In genomic region chr21:28714795-28715464, GRCh38 we compare ENCODE assay signal across 22 cellular contexts.
A peak's percentile ranks its signal among the peaks of the same experiment; 100 is the strongest.
DNase-seq lines count a peak whose midpoint lies in the region; ATAC-seq, FAIRE-seq and TF ChIP-seq lines count a peak whose summit lies in the region.
"Had no signal": no experiment of that assay in that cellular context is flagged by ENCODE, and none has a peak within 500 bp of the region (broad histone marks: within the 10 kb centered on the region; RNA-seq: fewer than 3 reads in every experiment).

No MANE protein-coding gene starts in this region.

- no peak overlapping the region for H2AFZ ChIP-seq in SK-N-SH (ENCODE audit: low read depth)
- H2AFZ ChIP-seq: parathyroid adenoma had no signal

- H3K4me1 ChIP-seq in SK-N-SH (ENCODE audit: control insufficient read depth in 1 of 2, insufficient read depth in 2 of 2, low read depth in 1 of 2, low read length in 1 of 2) = no peaks in the 10 kb centered on the region
- H3K4me1 ChIP-seq: parathyroid adenoma, thyroid gland had no signal

- H3K4me2 ChIP-seq in SK-N-SH = no peak overlapping the region

- POLR2A ChIA-PET in SK-N-SH (lab: Yijun Ruan, JAX) = no interaction called here
- POLR2A ChIA-PET in activated CD4-positive, alpha-beta T cell treated with anti-CD3 and anti-CD28 coated beads, Interleukin-2, amount 10 ng/mL, durations not matched to agents 7 days and 5 days (lab: Charles Lee) = no interaction called here

- H3K36me3 ChIP-seq in SK-N-SH (replicated peaks in 1 of 2; ENCODE audit: control insufficient read depth in 1 of 2, insufficient read depth in 2 of 2, low read length in 1 of 2) = no peaks in the 10 kb centered on the region
- H3K36me3 ChIP-seq: thyroid gland had no signal

- peak overlapping the region in 1 of 2 experiments; percentile 56; a peak in 2 of 4 replicates for H3K27ac ChIP-seq in SK-N-SH (ENCODE audit: low read depth in 2 of 2, low read length in 1 of 2)
- H3K27ac ChIP-seq: coronary artery, parathyroid adenoma, skin epidermis, thyroid gland had no signal

- TF ChIP-seq CTCF in SK-N-SH (IDR thresholded peaks at IDR 0.05) (no peak), lower leg skin (IDR thresholded peaks at IDR 0.05) (no peak)

- H3K9me3 ChIP-seq in SK-N-SH = no peaks in the 10 kb centered on the region
- H3K9me3 ChIP-seq: thyroid gland had no signal

- DNase-seq in ELR (ENCODE audit: low read depth) (peak; percentile 32), SK-N-SH (no peak), fibroblast of the conjunctiva (ENCODE audit: low read depth) (peak; percentile 48), urothelium cell line (ENCODE audit: low spot score) (no peak), lower leg skin (ENCODE audit: low spot score in 2 of 2) (no peak)
- no peak for DNase-seq in activated CD4-positive, alpha-beta T cell treated with anti-CD3 and anti-CD28 coated beads, Interleukin-2, amount 10 ng/mL, durations not matched to agents 7 days and 5 days
- DNase-seq: activated B cell treated with CpG ODN at 0.5 μM for 24 hours; activated effector memory CD4-positive, alpha-beta T cell treated with Interleukin-2 at 50 U/mL for 16 hours; CD4-positive, alpha-beta memory T cell; Kasumi-1; NCI-H1694 treated with DMSO at 0.1 percent for 48 hours; NCI-H446 treated with DMSO at 0.1 percent for 48 hours; Right ventricle myocardium superior; T-helper 17 cell; thyroid gland had no signal

- no peaks in the 10 kb centered on the region for H4K20me1 ChIP-seq in SK-N-SH (ENCODE audit: insufficient read depth)

- no peak overlapping the region for H3K9ac ChIP-seq in SK-N-SH
- H3K9ac ChIP-seq: parathyroid adenoma had no signal

- TF ChIP-seq EP300 in SK-N-SH (IDR thresholded peaks at IDR 0.05; ENCODE audit: borderline replicate concordance in 1 of 2, low read depth in 1 of 2, low read length in 1 of 2) = peak in 1 of 2 experiments; percentile 83; a peak in 1 of 4 replicates

- peaks cover 6% of the 10 kb centered on the region for H3F3A ChIP-seq in SK-N-SH (replicated peaks; ENCODE audit: insufficient read depth)

- no peaks in the 10 kb centered on the region for H3K27me3 Mint-ChIP-seq in activated CD4-positive, alpha-beta T cell treated with anti-CD3 and anti-CD28 coated beads, Interleukin-2, amount 10 ng/mL, durations not matched to agents 7 days and 5 days
- H3K27me3 Mint-ChIP-seq: activated B cell treated with CpG ODN at 0.5 μM for 24 hours; CD4-positive, alpha-beta memory T cell; T-helper 17 cell had no signal

- peak; percentile 79 for FAIRE-seq in urothelium cell line (lab: Jason Lieb, UNC)
- FAIRE-seq: GM12891, H1 had no signal

- ATAC-seq in GM21825 (IDR thresholded peaks at IDR 0.05; ENCODE audit: unreplicated experiment) = no peak
- ATAC-seq: left lobe of liver, T-helper 17 cell had no signal

- CTCF ChIA-PET in SK-N-SH (lab: Yijun Ruan, JAX) = no interaction called here
- CTCF ChIA-PET in activated CD4-positive, alpha-beta T cell treated with anti-CD3 and anti-CD28 coated beads, Interleukin-2, amount 10 ng/mL, durations not matched to agents 7 days and 5 days (lab: Charles Lee) = no interaction called here

- H3K27ac Mint-ChIP-seq in activated CD4-positive, alpha-beta T cell treated with anti-CD3 and anti-CD28 coated beads, Interleukin-2, amount 10 ng/mL, durations not matched to agents 7 days and 5 days = no peak overlapping the region
- H3K27ac Mint-ChIP-seq: activated B cell treated with CpG ODN at 0.5 μM for 24 hours; CD4-positive, alpha-beta memory T cell; T-helper 17 cell had no signal

- no peaks in the 10 kb centered on the region for H3K79me2 ChIP-seq in SK-N-SH (ENCODE audit: insufficient read depth)
- H3K79me2 ChIP-seq: parathyroid adenoma had no signal

- H3K27me3 ChIP-seq in SK-N-SH (ENCODE audit: insufficient read depth) = no peaks in the 10 kb centered on the region
- H3K27me3 ChIP-seq: thyroid gland had no signal

- no peak for TF ChIP-seq POLR2A in lower leg skin (IDR thresholded peaks at IDR 0.05)

- intact Hi-C loops in lower leg skin (cut with DNase I; ENCODE audit: low total_unique reads) = no loop called here

- H3K4me1 Mint-ChIP-seq in activated CD4-positive, alpha-beta T cell treated with anti-CD3 and anti-CD28 coated beads, Interleukin-2, amount 10 ng/mL, durations not matched to agents 7 days and 5 days = peaks cover 13% of the 10 kb centered on the region
- H3K4me1 Mint-ChIP-seq: T-helper 17 cell had no signal

- H3K4me3 ChIP-seq in SK-N-SH (ENCODE audit: low read depth in 2 of 2, low read length in 1 of 2) (no peak overlapping the region), lower leg skin (ENCODE audit: low read depth, poor library complexity, severe bottlenecking) (no peak overlapping the region)
- H3K4me3 ChIP-seq: coronary artery, skin epidermis, thyroid gland had no signal

- no peak overlapping the region for H3K4me3 Mint-ChIP-seq in activated CD4-positive, alpha-beta T cell treated with anti-CD3 and anti-CD28 coated beads, Interleukin-2, amount 10 ng/mL, durations not matched to agents 7 days and 5 days
- H3K4me3 Mint-ChIP-seq: activated B cell treated with CpG ODN at 0.5 μM for 24 hours, T-helper 17 cell had no signal

- no peak for TF ChIP-seq RAD21 in SK-N-SH (IDR thresholded peaks at IDR 0.05; ENCODE audit: low read length)

- H3K36me3 Mint-ChIP-seq in activated CD4-positive, alpha-beta T cell treated with anti-CD3 and anti-CD28 coated beads, Interleukin-2, amount 10 ng/mL, durations not matched to agents 7 days and 5 days (ENCODE audit: low read depth) = peaks cover 10% of the 10 kb centered on the region

- 13% methylated on average over 1 of the region's 1 CpG for WGBS in SK-N-SH (ENCODE audit: low lambda C conversion rate)
- WGBS in lower leg skin, 2 donors = 44 to 45% methylated on average over 1 of the region's 1 CpG

- H3K9me3 Mint-ChIP-seq in activated CD4-positive, alpha-beta T cell treated with anti-CD3 and anti-CD28 coated beads, Interleukin-2, amount 10 ng/mL, durations not matched to agents 7 days and 5 days = peaks cover 13% of the 10 kb centered on the region
- H3K9me3 Mint-ChIP-seq: activated B cell treated with CpG ODN at 0.5 μM for 24 hours had no signal

- no peaks in the 10 kb centered on the region for H3K9me2 ChIP-seq in SK-N-SH

TF ChIP-seq in SK-N-SH, 30 proteins besides CTCF, POLR2A, EP300 and RAD21 (continues in another document):
- TF ChIP-seq REST (IDR thresholded peaks at IDR 0.05; ENCODE audit: low read depth, low read length) (no peak), FOXJ3 (CRISPR knock-in tag; IDR thresholded peaks at IDR 0.05) (no peak), RXRA (IDR thresholded peaks at IDR 0.05; ENCODE audit: borderline replicate concordance, low read depth) (peak; percentile 58), TEAD4 (IDR thresholded peaks at IDR 0.05; ENCODE audit: borderline replicate concordance, insufficient read depth) (peak; percentile 74; the same call in 1 of the 2 replicates), FOSL2 (IDR thresholded peaks at IDR 0.05; ENCODE audit: borderline replicate concordance, low read depth) (no peak; the same call in 1 of the 2 replicates), GABPA (IDR thresholded peaks at IDR 0.05; ENCODE audit: low read depth) (no peak), MEF2A (IDR thresholded peaks at IDR 0.05; ENCODE audit: borderline replicate concordance, low read depth) (peak; percentile 88), TCF12 (IDR thresholded peaks at IDR 0.05) (peak; percentile 89), EZH2phosphoT487 (IDR thresholded peaks at IDR 0.05; ENCODE audit: borderline replicate concordance, low read depth) (no peak), PBX3 (IDR thresholded peaks at IDR 0.05) (peak; percentile 87), IRF3 (IDR thresholded peaks at IDR 0.05; ENCODE audit: low read depth, low read length) (no peak), NFIC (IDR thresholded peaks at IDR 0.05; ENCODE audit: borderline replicate concordance) (peak; percentile 50; the same call in 1 of the 2 replicates)

Comparison
In these comparisons a context has a peak if more than half of its experiments do, and no peak if none do; other contexts are left out.
1. DNase-seq: peak in ELR (single experiment) and fibroblast of the conjunctiva (single experiment); none in SK-N-SH (single experiment), urothelium cell line (single experiment), lower leg skin (0 of 2) and activated CD4-positive, alpha-beta T cell treated with anti-CD3 and anti-CD28 coated beads, Interleukin-2, amount 10 ng/mL, durations not matched to agents 7 days and 5 days (single experiment).